In genomic region chr12:29054790-29055663, GRCh38 we compare ENCODE assay signal across 16 cellular contexts.
A peak's percentile ranks its signal among the peaks of the same experiment; 100 is the strongest.
DNase-seq lines count a peak whose midpoint lies in the region; ATAC-seq and TF ChIP-seq lines count a peak whose summit lies in the region.
"Had no signal": no experiment of that assay in that cellular context is flagged by ENCODE, and none has a peak within 500 bp of the region (broad histone marks: within the 10 kb centered on the region; RNA-seq: fewer than 3 reads in every experiment).

No MANE protein-coding gene starts in this region.

- H3K9ac ChIP-seq in adipocyte (ENCODE audit: low read length): no peak overlapping the region
- H3K9ac ChIP-seq: KMS-11 had no signal

- peaks cover 6% of the 10 kb centered on the region for H3K9me3 ChIP-seq in adipocyte (ENCODE audit: control insufficient read depth, low read length)

- H3K4me1 Mint-ChIP-seq in glutamatergic neuron (ENCODE audit: low read depth, unreplicated experiment) (peaks cover 28% of the 10 kb centered on the region), type B pancreatic cell (ENCODE audit: unreplicated experiment) (no peaks in the 10 kb centered on the region)

- peak overlapping the region; percentile 71 for H3K27ac Mint-ChIP-seq in glutamatergic neuron (ENCODE audit: unreplicated experiment)
- peak overlapping the region; percentile 22 for H3K27ac Mint-ChIP-seq in type B pancreatic cell
- H3K27ac Mint-ChIP-seq: CD8-positive, alpha-beta T cell had no signal

- no peaks in the 10 kb centered on the region for H3K27me3 ChIP-seq in adipocyte (replicated peaks; ENCODE audit: control insufficient read depth, insufficient read depth, low read length)

- H3K27me3 Mint-ChIP-seq in glutamatergic neuron (ENCODE audit: unreplicated experiment) (peaks cover 6% of the 10 kb centered on the region), type B pancreatic cell (no peaks in the 10 kb centered on the region)

- H3K4me1 ChIP-seq in adipocyte (ENCODE audit: control insufficient read depth, insufficient read depth, low read length): no peaks in the 10 kb centered on the region

- ATAC-seq in GM21529 (IDR thresholded peaks at IDR 0.05; ENCODE audit: unreplicated experiment) (no peak), GM18498 (IDR thresholded peaks at IDR 0.05; ENCODE audit: unreplicated experiment) (no peak)
- ATAC-seq: CD8-positive, alpha-beta T cell; HepG2; PC-3 had no signal

- no peak for TF ChIP-seq CTCF in glutamatergic neuron (IDR thresholded peaks at IDR 0.05; ENCODE audit: partially characterized antibody, unreplicated experiment)
- TF ChIP-seq CTCF in type B pancreatic cell (conservative IDR thresholded peaks at IDR 0.05): no peak

- H3K4me3 ChIP-seq in adipocyte (ENCODE audit: low read length): no peak overlapping the region

- DNase-seq in NCI-H82 (lab: John Stamatoyannopoulos, UW): peak; percentile 76
- peak; percentile 24 for DNase-seq in adipocyte (ENCODE audit: low read depth)
- DNase-seq in glutamatergic neuron: no peak
- no peak for DNase-seq in type B pancreatic cell (ENCODE audit: extremely low spot score, unreplicated experiment)
- no peak for DNase-seq in NCI-H748 treated with DMSO at 0.1 percent for 48 hours (lab: John Stamatoyannopoulos, UW)
- DNase-seq: CD8-positive, alpha-beta T cell; DND-41; NCI-H1092; NCI-H2107; NCI-H226; NCI-H526 treated with DMSO at 0.1 percent for 48 hours; PC-3 had no signal

- no peaks in the 10 kb centered on the region for H3K36me3 ChIP-seq in adipocyte (ENCODE audit: control insufficient read depth, insufficient read depth, low read length, severe bottlenecking)

- H3K9me3 Mint-ChIP-seq in glutamatergic neuron (ENCODE audit: unreplicated experiment): no peaks in the 10 kb centered on the region
- H3K9me3 Mint-ChIP-seq in type B pancreatic cell: peaks cover 1% of the 10 kb centered on the region
- H3K9me3 Mint-ChIP-seq: CD8-positive, alpha-beta T cell had no signal

- H3K4me3 Mint-ChIP-seq in glutamatergic neuron (ENCODE audit: unreplicated experiment): peak overlapping the region; percentile 28
- H3K4me3 Mint-ChIP-seq in type B pancreatic cell: no peak overlapping the region
- H3K4me3 Mint-ChIP-seq: CD8-positive, alpha-beta T cell had no signal

- H3K36me3 Mint-ChIP-seq in glutamatergic neuron (ENCODE audit: unreplicated experiment): peaks cover 4% of the 10 kb centered on the region
- peaks cover 3% of the 10 kb centered on the region for H3K36me3 Mint-ChIP-seq in type B pancreatic cell
- H3K36me3 Mint-ChIP-seq: CD8-positive, alpha-beta T cell had no signal

Comparison
In these comparisons a context has a peak if more than half of its experiments do, and no peak if none do; other contexts are left out.
1. DNase-seq: peak in NCI-H82 (single experiment) and adipocyte (single experiment); none in glutamatergic neuron (single experiment), type B pancreatic cell (single experiment) and NCI-H748 treated with DMSO at 0.1 percent for 48 hours (single experiment).